Comparison of ENCODE assay signal across 9 cellular contexts in the genomic region with DNA sequence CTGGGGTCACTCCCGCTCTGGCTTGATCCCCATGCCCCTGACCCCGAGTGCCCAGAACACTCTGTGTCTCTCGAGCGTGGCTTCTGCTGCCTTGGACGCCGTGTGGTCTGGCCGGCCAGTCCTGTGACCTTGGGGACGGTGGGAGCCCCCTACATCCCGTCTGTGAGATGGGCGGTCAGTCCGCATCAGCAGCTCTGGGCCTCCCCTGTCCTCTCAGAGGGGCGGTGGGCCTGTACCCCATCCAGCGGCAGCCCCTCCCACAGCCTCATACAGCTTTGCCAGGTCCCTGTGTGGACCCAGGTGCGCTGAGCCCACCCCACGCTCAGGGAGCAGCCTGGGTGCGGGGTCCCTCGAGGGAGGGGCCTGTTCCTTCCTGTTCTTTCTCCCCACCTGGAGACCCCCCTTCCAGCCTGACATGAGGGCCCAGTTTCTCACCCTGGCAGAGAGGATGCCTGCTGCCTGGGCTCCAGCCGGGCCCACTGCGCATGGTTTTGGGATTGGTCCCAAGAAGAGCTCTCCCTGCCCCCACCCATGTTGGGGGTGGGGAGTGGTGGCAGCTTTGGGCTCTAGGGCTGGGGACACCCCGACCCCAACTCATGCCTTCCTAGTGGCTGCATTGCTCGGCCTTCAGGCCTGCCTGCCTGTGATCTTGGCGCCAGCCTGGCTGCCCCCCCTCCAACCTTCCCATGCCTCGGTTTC. TPM values are rescaled to one million over a fixed set of nuclear protein-coding genes. Genes with fewer than 3 reads are reported as not detected.
DNase-seq lines count a peak whose midpoint lies in the region; ATAC-seq and TF ChIP-seq lines count a peak whose summit lies in the region.
"Had no signal": no experiment of that assay in that cellular context is flagged by ENCODE, and none has a peak within 500 bp of the region (broad histone marks: within the 10 kb centered on the region; RNA-seq: fewer than 3 reads in every experiment).

No MANE protein-coding gene starts in this region.

- peak overlapping the region; percentile 85 for H3K4me3 ChIP-seq in HUES6 (ENCODE audit: low read depth, low read length)
- peak overlapping the region; percentile 71 for H3K4me3 ChIP-seq in iPS-15b (ENCODE audit: low read depth, low read length)
- peak overlapping the region; percentile 73 to 86 (median 80) for H3K4me3 ChIP-seq in stomach

- POLR2A ChIA-PET in activated naive CD8-positive, alpha-beta T cell treated with anti-CD3 and anti-CD28 coated beads, Interleukin-2, amount 10 ng/mL, durations not matched to agents 7 days and 5 days (lab: Charles Lee), result interaction anchor here (0.9 to 1.1 kb wide), 2 partner anchors 17 to 24 kb away, joined by 3 to 4 read pairs; no protein-coding TSS in a partner anchor

- intact Hi-C loops in stomach (cut with DNase I; ENCODE audit: low total_unique reads), result no loop called here

- H3K27ac ChIP-seq in HUES6 (ENCODE audit: low read depth, low read length) (no peak overlapping the region), stomach (peak overlapping the region; percentile 10 to 84 (median 71))

- H3K9ac ChIP-seq in HUES6 (ENCODE audit: low read length) (peak overlapping the region; percentile 87), iPS-15b (ENCODE audit: low read depth, low read length) (peak overlapping the region; percentile 85)

- H3K27me3 ChIP-seq in HUES6 (ENCODE audit: control insufficient read depth, insufficient read depth, low read length), result peaks cover 5% of the 10 kb centered on the region; the same call in 1 of the 2 replicates
- no peaks in the 10 kb centered on the region for H3K27me3 ChIP-seq in iPS-15b (ENCODE audit: control insufficient read depth, insufficient read depth, low read length)
- no peaks in the 10 kb centered on the region for H3K27me3 ChIP-seq in stomach

- no peak for TF ChIP-seq CTCF in stomach (IDR thresholded peaks at IDR 0.05)

- H3K9me3 Mint-ChIP-seq in activated naive CD8-positive, alpha-beta T cell treated with anti-CD3 and anti-CD28 coated beads, Interleukin-2, amount 10 ng/mL, durations not matched to agents 7 days and 5 days, result no peaks in the 10 kb centered on the region

- H3K36me3 Mint-ChIP-seq in activated naive CD8-positive, alpha-beta T cell treated with anti-CD3 and anti-CD28 coated beads, Interleukin-2, amount 10 ng/mL, durations not matched to agents 7 days and 5 days, result no peaks in the 10 kb centered on the region

- H3K4me1 ChIP-seq in HUES6 (ENCODE audit: control insufficient read depth, insufficient read depth, low read length) (peaks cover 25% of the 10 kb centered on the region), iPS-15b (ENCODE audit: control insufficient read depth, insufficient read depth, low read length) (peaks cover 7% of the 10 kb centered on the region), stomach (peaks cover 31 to 39% (median 36%) of the 10 kb centered on the region in 4 donors)

- no peak for TF ChIP-seq EP300 in stomach (IDR thresholded peaks at IDR 0.05)

- 41 to 59% (median 44%) methylated on average over 4 to 23 of the region's 23 CpGs for WGBS in stomach, 5 donors

- peak overlapping the region; percentile 93 for H3K4me3 Mint-ChIP-seq in activated naive CD8-positive, alpha-beta T cell treated with anti-CD3 and anti-CD28 coated beads, Interleukin-2, amount 10 ng/mL, durations not matched to agents 7 days and 5 days

- peaks cover 11% of the 10 kb centered on the region for H3K36me3 ChIP-seq in HUES6 (ENCODE audit: control insufficient read depth, insufficient read depth, low read length)
- H3K36me3 ChIP-seq in iPS-15b (ENCODE audit: control insufficient read depth, insufficient read depth, low read length), result peaks cover 15% of the 10 kb centered on the region
- peaks cover 0 to 16% (median 10%) of the 10 kb centered on the region in 4 donors for H3K36me3 ChIP-seq in stomach

- no peak for ATAC-seq in activated naive CD8-positive, alpha-beta T cell treated with anti-CD3 and anti-CD28 coated beads, Interleukin-2, amount 10 ng/mL, durations not matched to agents 7 days and 5 days (ENCODE audit: low read depth)
- no peak for ATAC-seq in HG02973 (IDR thresholded peaks at IDR 0.05; ENCODE audit: unreplicated experiment)

- peak overlapping the region; percentile 89 for H3K27ac Mint-ChIP-seq in activated naive CD8-positive, alpha-beta T cell treated with anti-CD3 and anti-CD28 coated beads, Interleukin-2, amount 10 ng/mL, durations not matched to agents 7 days and 5 days

- no peaks in the 10 kb centered on the region for H3K9me3 ChIP-seq in HUES6 (ENCODE audit: control insufficient read depth, insufficient read depth, low read depth, low read length)
- H3K9me3 ChIP-seq in iPS-15b (ENCODE audit: control insufficient read depth, insufficient read depth, low read length), result no peaks in the 10 kb centered on the region
- H3K9me3 ChIP-seq in stomach, result no peaks in the 10 kb centered on the region

- no peak for DNase-seq in activated naive CD8-positive, alpha-beta T cell treated with anti-CD3 and anti-CD28 coated beads, Interleukin-2, amount 10 ng/mL, durations not matched to agents 7 days and 5 days
- DNase-seq in stomach, result no peak
- no peak for DNase-seq in SHP77 treated with DMSO at 0.1 percent for 48 hours (lab: John Stamatoyannopoulos, UW)
- DNase-seq in NCI-H2196 treated with DMSO at 0.1 percent for 48 hours (lab: John Stamatoyannopoulos, UW; ENCODE audit: unreplicated experiment), result no peak
- no peak for DNase-seq in NCI-H1417 (lab: John Stamatoyannopoulos, UW)
- DNase-seq: activated gamma-delta T cell treated with Interleukin-2 at 50 U/mL for 16 hours had no signal

- H3K27me3 Mint-ChIP-seq in activated naive CD8-positive, alpha-beta T cell treated with anti-CD3 and anti-CD28 coated beads, Interleukin-2, amount 10 ng/mL, durations not matched to agents 7 days and 5 days, result no peaks in the 10 kb centered on the region

- TF ChIP-seq POLR2A in stomach (IDR thresholded peaks at IDR 0.05), result no peak

- H3K4me1 Mint-ChIP-seq in activated naive CD8-positive, alpha-beta T cell treated with anti-CD3 and anti-CD28 coated beads, Interleukin-2, amount 10 ng/mL, durations not matched to agents 7 days and 5 days, result peaks cover 26% of the 10 kb centered on the region

RNA-seq across cellular contexts. Expression of a gene that starts 1.5 kb away (rescaled TPM):
- 100 to 1,000 TPM; 120 to 132 TPM for total RNA-seq in activated naive CD8-positive, alpha-beta T cell treated with anti-CD3 and anti-CD28 coated beads, Interleukin-2, amount 10 ng/mL, durations not matched to agents 7 days and 5 days
- 100 to 1,000 TPM in 2 of 5 donors, 10 to 100 TPM in 3; 49.8 to 183 (median 85.5) TPM for total RNA-seq in stomach
- polyA plus RNA-seq in stomach, result 10 to 100 TPM; 24.9 to 57.1 (median 40.3) TPM

RNA-seq across cellular contexts. Expression of a gene that starts 22.8 kb away (rescaled TPM):
- total RNA-seq in activated naive CD8-positive, alpha-beta T cell treated with anti-CD3 and anti-CD28 coated beads, Interleukin-2, amount 10 ng/mL, durations not matched to agents 7 days and 5 days, result 1 to 10 TPM; 6.4 to 6.9 TPM
- under 1 TPM in 1 of 5 donors, not detected in 4; 0.18 TPM for total RNA-seq in stomach
- polyA plus RNA-seq in stomach, result under 1 TPM in 1 of 3 donors, not detected in 2; 0.35 TPM

RNA-seq across cellular contexts. Expression of a gene that starts 53.5 kb away (rescaled TPM):
- 1 to 10 TPM; 1.2 to 1.6 TPM for total RNA-seq in activated naive CD8-positive, alpha-beta T cell treated with anti-CD3 and anti-CD28 coated beads, Interleukin-2, amount 10 ng/mL, durations not matched to agents 7 days and 5 days
- 100 to 1,000 TPM in 1 of 5 donors, 10 to 100 TPM in 4; 36.0 to 135 (median 72.7) TPM for total RNA-seq in stomach
- 100 to 1,000 TPM in 1 of 3 donors, 10 to 100 TPM in 2; 68.5 to 127 (median 94.7) TPM for polyA plus RNA-seq in stomach

Comparison
In these comparisons a context has a peak if more than half of its experiments do, and no peak if none do; other contexts are left out.
1. RNA of a gene that starts 22.8 kb away (total RNA-seq): 6.4 to 6.9 TPM in activated naive CD8-positive, alpha-beta T cell treated with anti-CD3 and anti-CD28 coated beads, Interleukin-2, amount 10 ng/mL, durations not matched to agents 7 days and 5 days; 0.18 TPM in stomach; every median in the first group is over 4 times any median in the second.
2. RNA of a gene that starts 53.5 kb away (total RNA-seq): 36.0 to 135 TPM in stomach; 1.2 to 1.6 TPM in activated naive CD8-positive, alpha-beta T cell treated with anti-CD3 and anti-CD28 coated beads, Interleukin-2, amount 10 ng/mL, durations not matched to agents 7 days and 5 days; every median in the first group is over 10 times any median in the second.
3. Peak in every context shown above with its lines, with median percentiles within 50 percentile points of each other: H3K4me3 ChIP-seq.